18 cellular contexts compared by ENCODE assay signal in the genomic region with DNA sequence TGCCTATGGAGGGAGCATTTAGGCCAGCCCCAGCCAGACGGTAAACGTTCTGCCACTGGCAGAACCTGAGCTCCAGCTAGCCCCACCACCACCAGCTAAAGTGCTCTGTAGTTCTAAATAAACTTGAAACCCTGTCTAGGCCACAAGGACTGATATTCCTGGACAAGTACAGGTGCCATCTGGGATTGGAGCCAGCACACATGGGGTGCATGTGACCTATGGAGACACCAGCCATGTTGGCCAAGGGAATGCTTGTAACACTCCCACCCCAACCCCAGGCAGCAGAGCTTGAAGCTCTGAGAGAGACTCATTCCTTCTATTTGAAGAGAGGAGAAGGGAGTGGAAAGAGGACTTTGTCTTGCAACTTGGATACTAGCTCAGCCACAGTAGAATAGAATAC.
DNase-seq lines count a peak whose midpoint lies in the region; ATAC-seq, FAIRE-seq and TF ChIP-seq lines count a peak whose summit lies in the region.
"Had no signal": no experiment of that assay in that cellular context is flagged by ENCODE, and none has a peak within 500 bp of the region (broad histone marks: within the 10 kb centered on the region; RNA-seq: fewer than 3 reads in every experiment).

No MANE protein-coding gene starts in this region.

- no peaks in the 10 kb centered on the region for H3K79me1 ChIP-seq in mesendoderm (ENCODE audit: low read length)

- no peaks in the 10 kb centered on the region for H3K27me3 Mint-ChIP-seq in effector memory CD8-positive, alpha-beta T cell
- H3K27me3 Mint-ChIP-seq: CD4-positive, alpha-beta memory T cell had no signal

- WGBS in mesendoderm (ENCODE audit: extremely low coverage, insufficient coverage, low lambda C conversion rate), result no CpG with 5 or more reads among the region's 2 CpGs

- H3K27me3 ChIP-seq in mesendoderm (ENCODE audit: insufficient read depth, low read length, poor library complexity), result no peaks in the 10 kb centered on the region

- H3K4me2 ChIP-seq in mesendoderm (ENCODE audit: low read length), result no peak overlapping the region

- H2AK5ac ChIP-seq in mesendoderm (ENCODE audit: low read length), result no peak overlapping the region

- no peak overlapping the region for H2BK5ac ChIP-seq in mesendoderm (ENCODE audit: low read length)

- H2BK120ac ChIP-seq in mesendoderm (ENCODE audit: low read depth, low read length), result no peak overlapping the region

- H3K79me2 ChIP-seq in mesendoderm (ENCODE audit: control insufficient read depth, insufficient read depth, low read length), result no peaks in the 10 kb centered on the region

- no peaks in the 10 kb centered on the region for H3K4me1 ChIP-seq in kidney (ENCODE audit: control insufficient read depth in 1 of 2, insufficient read depth in 1 of 2, low read depth in 1 of 2, low read length in 2 of 2)
- no peaks in the 10 kb centered on the region for H3K4me1 ChIP-seq in mesendoderm (ENCODE audit: control insufficient read depth, low read depth, low read length)

- no peak overlapping the region for H3K4ac ChIP-seq in mesendoderm (ENCODE audit: low read depth, low read length)

- no peak overlapping the region for H2BK15ac ChIP-seq in mesendoderm (replicated peaks; ENCODE audit: low read depth)

- FAIRE-seq in kidney (lab: Jason Lieb, UNC), result no peak
- FAIRE-seq: G401.6, GM12892, GM19239 had no signal

- H4K5ac ChIP-seq in mesendoderm (ENCODE audit: low read length), result no peak overlapping the region

- no peak overlapping the region for H3K4me3 Mint-ChIP-seq in effector memory CD8-positive, alpha-beta T cell
- H3K4me3 Mint-ChIP-seq: CD4-positive, alpha-beta memory T cell had no signal

- no peak overlapping the region for H4K8ac ChIP-seq in mesendoderm (ENCODE audit: low read depth, low read length)

- H3K27ac Mint-ChIP-seq in effector memory CD8-positive, alpha-beta T cell, result no peak overlapping the region
- H3K27ac Mint-ChIP-seq: CD4-positive, alpha-beta memory T cell had no signal

- H3K27ac ChIP-seq in kidney (ENCODE audit: low read depth in 2 of 2, low read length in 2 of 2), result no peak overlapping the region
- no peak overlapping the region for H3K27ac ChIP-seq in mesendoderm (ENCODE audit: low read depth, low read length)

- H3K36me3 Mint-ChIP-seq in effector memory CD8-positive, alpha-beta T cell (ENCODE audit: insufficient read depth), result no peaks in the 10 kb centered on the region
- H3K36me3 Mint-ChIP-seq: CD4-positive, alpha-beta memory T cell had no signal

- TF ChIP-seq CTCF in choroid plexus epithelial cell (conservative IDR thresholded peaks at IDR 0.05; ENCODE audit: low read depth, low read length) (no peak), kidney (IDR thresholded peaks at IDR 0.05; ENCODE audit: borderline replicate concordance, extremely low read depth, insufficient read depth) (no peak)

- peaks cover 6 to 16% of the 10 kb centered on the region in 2 donors for H3K9me3 Mint-ChIP-seq in effector memory CD8-positive, alpha-beta T cell

- ATAC-seq in effector memory CD8-positive, alpha-beta T cell (replicated peaks), result no peak

- no peaks in the 10 kb centered on the region for H3K36me3 ChIP-seq in kidney (ENCODE audit: control insufficient read depth in 1 of 2, insufficient read depth in 2 of 2, low read length in 2 of 2)
- no peaks in the 10 kb centered on the region for H3K36me3 ChIP-seq in mesendoderm (ENCODE audit: control insufficient read depth, insufficient read depth, low read length)

- no peak overlapping the region for H3K4me3 ChIP-seq in choroid plexus epithelial cell (ENCODE audit: low read depth, low read length)
- H3K4me3 ChIP-seq in kidney (ENCODE audit: low read length in 2 of 2), result no peak overlapping the region
- no peak overlapping the region for H3K4me3 ChIP-seq in mesendoderm (ENCODE audit: low read length)

- no peak overlapping the region for H3K18ac ChIP-seq in mesendoderm (ENCODE audit: low read length)

- H3K9me3 ChIP-seq in kidney (ENCODE audit: control insufficient read depth in 1 of 2, low read length in 2 of 2), result no peaks in the 10 kb centered on the region

- DNase-seq in choroid plexus epithelial cell (ENCODE audit: low read depth) (peak; percentile 8), kidney (peak; percentile 22), renal cortical epithelial cell (ENCODE audit: low read depth) (peak; percentile 2), D341Med (ENCODE audit: low spot score) (no peak), mesendoderm (no peak)
- no peak for DNase-seq in effector memory CD8-positive, alpha-beta T cell
- DNase-seq: C1 segment of cervical spinal cord; Calu3; CD4-positive, alpha-beta memory T cell; COR-L47; DMS153; DND-41; GOT3; H7; HCEC 1CT had no signal

- no peaks in the 10 kb centered on the region for H3K4me1 Mint-ChIP-seq in effector memory CD8-positive, alpha-beta T cell (ENCODE audit: low read depth in 2 of 2)
- H3K4me1 Mint-ChIP-seq: CD4-positive, alpha-beta memory T cell had no signal

- intact Hi-C loops in kidney (cut with DNase I), result no loop called here

- H3K9ac ChIP-seq in kidney (ENCODE audit: low read length in 2 of 2), result no peak overlapping the region
- H3K9ac ChIP-seq in mesendoderm (ENCODE audit: low read length), result no peak overlapping the region

- H3K23ac ChIP-seq in mesendoderm (ENCODE audit: low read length), result no peak overlapping the region

- no peak overlapping the region for H3K56ac ChIP-seq in mesendoderm (ENCODE audit: low read length)

Comparison
In these comparisons a context has a peak if more than half of its experiments do, and no peak if none do; other contexts are left out.
1. DNase-seq: peak in choroid plexus epithelial cell (single experiment), kidney (single experiment) and renal cortical epithelial cell (single experiment); none in D341Med (single experiment), mesendoderm (single experiment) and effector memory CD8-positive, alpha-beta T cell (0 of 3).